1 cellular context compared by ENCODE assay signal in the genomic region with DNA sequence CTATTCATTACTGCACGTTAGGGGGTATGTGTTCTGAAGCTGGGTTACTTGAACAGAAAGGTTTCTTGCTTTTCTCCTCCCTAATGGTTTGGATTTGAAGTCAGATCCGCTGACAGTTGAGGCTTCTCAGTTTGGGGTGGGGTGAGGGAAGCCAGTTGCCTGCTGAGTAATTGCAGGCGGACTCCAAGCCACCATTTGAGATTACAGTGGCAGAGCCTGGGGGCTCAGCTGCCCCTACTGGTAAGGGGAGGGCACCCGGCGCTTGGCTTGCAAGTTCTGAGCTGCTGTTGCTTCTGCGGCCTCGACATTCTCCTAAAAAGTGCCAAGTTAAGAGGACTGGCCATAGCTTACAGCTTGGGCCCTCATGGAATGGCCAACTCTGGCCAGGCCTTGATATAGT.
TF ChIP-seq lines count a peak whose summit lies in the region.

No MANE protein-coding gene starts in this region.

TF ChIP-seq in WTC11, 78 proteins besides CTCF, POLR2A, EP300 and RAD21 (continued from another document):
- TF ChIP-seq, protein P1, sequence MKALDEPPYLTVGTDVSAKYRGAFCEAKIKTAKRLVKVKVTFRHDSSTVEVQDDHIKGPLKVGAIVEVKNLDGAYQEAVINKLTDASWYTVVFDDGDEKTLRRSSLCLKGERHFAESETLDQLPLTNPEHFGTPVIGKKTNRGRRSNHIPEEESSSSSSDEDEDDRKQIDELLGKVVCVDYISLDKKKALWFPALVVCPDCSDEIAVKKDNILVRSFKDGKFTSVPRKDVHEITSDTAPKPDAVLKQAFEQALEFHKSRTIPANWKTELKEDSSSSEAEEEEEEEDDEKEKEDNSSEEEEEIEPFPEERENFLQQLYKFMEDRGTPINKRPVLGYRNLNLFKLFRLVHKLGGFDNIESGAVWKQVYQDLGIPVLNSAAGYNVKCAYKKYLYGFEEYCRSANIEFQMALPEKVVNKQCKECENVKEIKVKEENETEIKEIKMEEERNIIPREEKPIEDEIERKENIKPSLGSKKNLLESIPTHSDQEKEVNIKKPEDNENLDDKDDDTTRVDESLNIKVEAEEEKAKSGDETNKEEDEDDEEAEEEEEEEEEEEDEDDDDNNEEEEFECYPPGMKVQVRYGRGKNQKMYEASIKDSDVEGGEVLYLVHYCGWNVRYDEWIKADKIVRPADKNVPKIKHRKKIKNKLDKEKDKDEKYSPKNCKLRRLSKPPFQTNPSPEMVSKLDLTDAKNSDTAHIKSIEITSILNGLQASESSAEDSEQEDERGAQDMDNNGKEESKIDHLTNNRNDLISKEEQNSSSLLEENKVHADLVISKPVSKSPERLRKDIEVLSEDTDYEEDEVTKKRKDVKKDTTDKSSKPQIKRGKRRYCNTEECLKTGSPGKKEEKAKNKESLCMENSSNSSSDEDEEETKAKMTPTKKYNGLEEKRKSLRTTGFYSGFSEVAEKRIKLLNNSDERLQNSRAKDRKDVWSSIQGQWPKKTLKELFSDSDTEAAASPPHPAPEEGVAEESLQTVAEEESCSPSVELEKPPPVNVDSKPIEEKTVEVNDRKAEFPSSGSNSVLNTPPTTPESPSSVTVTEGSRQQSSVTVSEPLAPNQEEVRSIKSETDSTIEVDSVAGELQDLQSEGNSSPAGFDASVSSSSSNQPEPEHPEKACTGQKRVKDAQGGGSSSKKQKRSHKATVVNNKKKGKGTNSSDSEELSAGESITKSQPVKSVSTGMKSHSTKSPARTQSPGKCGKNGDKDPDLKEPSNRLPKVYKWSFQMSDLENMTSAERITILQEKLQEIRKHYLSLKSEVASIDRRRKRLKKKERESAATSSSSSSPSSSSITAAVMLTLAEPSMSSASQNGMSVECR (CRISPR knock-in tag; IDR thresholded peaks at IDR 0.05; ENCODE audit: borderline replicate concordance) = no peak
- TF ChIP-seq, protein P2, sequence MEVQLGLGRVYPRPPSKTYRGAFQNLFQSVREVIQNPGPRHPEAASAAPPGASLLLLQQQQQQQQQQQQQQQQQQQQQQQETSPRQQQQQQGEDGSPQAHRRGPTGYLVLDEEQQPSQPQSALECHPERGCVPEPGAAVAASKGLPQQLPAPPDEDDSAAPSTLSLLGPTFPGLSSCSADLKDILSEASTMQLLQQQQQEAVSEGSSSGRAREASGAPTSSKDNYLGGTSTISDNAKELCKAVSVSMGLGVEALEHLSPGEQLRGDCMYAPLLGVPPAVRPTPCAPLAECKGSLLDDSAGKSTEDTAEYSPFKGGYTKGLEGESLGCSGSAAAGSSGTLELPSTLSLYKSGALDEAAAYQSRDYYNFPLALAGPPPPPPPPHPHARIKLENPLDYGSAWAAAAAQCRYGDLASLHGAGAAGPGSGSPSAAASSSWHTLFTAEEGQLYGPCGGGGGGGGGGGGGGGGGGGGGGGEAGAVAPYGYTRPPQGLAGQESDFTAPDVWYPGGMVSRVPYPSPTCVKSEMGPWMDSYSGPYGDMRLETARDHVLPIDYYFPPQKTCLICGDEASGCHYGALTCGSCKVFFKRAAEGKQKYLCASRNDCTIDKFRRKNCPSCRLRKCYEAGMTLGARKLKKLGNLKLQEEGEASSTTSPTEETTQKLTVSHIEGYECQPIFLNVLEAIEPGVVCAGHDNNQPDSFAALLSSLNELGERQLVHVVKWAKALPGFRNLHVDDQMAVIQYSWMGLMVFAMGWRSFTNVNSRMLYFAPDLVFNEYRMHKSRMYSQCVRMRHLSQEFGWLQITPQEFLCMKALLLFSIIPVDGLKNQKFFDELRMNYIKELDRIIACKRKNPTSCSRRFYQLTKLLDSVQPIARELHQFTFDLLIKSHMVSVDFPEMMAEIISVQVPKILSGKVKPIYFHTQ (CRISPR knock-in tag; IDR thresholded peaks at IDR 0.05) = no peak
- TF ChIP-seq ZNF263 (CRISPR knock-in tag; IDR thresholded peaks at IDR 0.05; ENCODE audit: low read depth) = no peak
- TF ChIP-seq SP1 (CRISPR knock-in tag; conservative IDR thresholded peaks at IDR 0.05) = no peak
- TF ChIP-seq, protein P3, sequence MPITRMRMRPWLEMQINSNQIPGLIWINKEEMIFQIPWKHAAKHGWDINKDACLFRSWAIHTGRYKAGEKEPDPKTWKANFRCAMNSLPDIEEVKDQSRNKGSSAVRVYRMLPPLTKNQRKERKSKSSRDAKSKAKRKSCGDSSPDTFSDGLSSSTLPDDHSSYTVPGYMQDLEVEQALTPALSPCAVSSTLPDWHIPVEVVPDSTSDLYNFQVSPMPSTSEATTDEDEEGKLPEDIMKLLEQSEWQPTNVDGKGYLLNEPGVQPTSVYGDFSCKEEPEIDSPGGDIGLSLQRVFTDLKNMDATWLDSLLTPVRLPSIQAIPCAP (CRISPR knock-in tag; IDR thresholded peaks at IDR 0.05) = no peak
- TF ChIP-seq, protein P4, sequence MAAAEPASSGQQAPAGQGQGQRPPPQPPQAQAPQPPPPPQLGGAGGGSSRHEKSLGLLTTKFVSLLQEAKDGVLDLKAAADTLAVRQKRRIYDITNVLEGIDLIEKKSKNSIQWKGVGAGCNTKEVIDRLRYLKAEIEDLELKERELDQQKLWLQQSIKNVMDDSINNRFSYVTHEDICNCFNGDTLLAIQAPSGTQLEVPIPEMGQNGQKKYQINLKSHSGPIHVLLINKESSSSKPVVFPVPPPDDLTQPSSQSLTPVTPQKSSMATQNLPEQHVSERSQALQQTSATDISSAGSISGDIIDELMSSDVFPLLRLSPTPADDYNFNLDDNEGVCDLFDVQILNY (CRISPR knock-in tag; IDR thresholded peaks at IDR 0.05) = no peak
